9 cellular contexts compared by ENCODE assay signal in the genomic region with DNA sequence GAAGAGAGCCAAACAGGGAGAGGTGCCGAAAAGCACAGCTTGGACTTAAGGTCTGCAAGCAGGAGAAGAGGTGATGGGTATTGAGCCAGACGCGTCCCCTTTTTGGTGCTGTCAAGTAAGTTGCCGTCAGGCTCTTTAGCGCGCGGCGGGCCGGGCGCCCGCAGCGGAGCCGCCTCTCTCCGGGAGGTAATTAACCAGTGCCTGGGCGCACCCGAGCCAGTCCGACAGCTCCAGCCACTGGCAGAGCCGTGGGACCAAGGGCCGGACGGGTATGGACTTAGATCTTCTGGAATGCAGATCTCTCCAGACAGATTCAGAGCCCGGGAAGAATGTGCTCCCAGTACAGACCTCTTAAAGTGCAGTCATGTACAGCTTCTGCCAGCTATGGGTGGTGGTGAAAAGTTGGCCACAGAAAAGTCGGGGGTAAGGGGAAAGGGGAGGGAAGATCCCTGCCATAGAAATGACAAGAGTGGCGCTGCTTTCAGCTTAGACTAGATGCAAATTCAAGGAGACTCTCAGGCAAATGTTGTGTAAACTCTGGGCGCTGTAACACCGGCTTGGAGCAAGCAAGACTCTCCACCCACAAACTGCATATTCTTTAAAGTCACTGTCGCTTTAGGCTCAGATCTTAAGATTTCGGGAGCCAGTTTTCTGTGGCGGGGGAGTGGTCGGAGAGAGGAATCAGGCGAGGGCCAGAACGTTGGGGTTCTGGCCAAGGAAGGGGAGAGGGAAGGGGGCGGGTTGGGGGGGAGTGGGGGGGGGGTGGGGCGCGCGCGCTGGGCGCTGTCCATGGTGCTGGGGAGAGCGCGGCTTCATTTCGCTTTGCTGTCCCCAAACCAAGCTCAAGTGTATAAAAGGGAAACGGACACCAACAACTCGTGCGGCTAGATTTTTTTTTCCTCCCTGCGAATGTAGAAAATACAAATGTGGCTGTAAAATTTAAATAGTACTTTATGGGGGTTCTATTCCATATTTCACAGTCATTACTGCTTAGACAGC. TPM values are rescaled to one million over a fixed set of nuclear protein-coding genes. Genes with fewer than 3 reads are reported as not detected.
DNase-seq lines count a peak whose midpoint lies in the region; ATAC-seq and TF ChIP-seq lines count a peak whose summit lies in the region.
"Had no signal": no experiment of that assay in that cellular context is flagged by ENCODE, and none has a peak within 500 bp of the region (broad histone marks: within the 10 kb centered on the region; RNA-seq: fewer than 3 reads in every experiment).

No MANE protein-coding gene starts in this region.

- no peaks in the 10 kb centered on the region; the same call in 1 of the 2 replicates for H3K36me3 ChIP-seq in Panc1 (ENCODE audit: control insufficient read depth, insufficient read depth, low read length)
- H3K36me3 ChIP-seq in iPS-15b (ENCODE audit: control insufficient read depth, insufficient read depth, low read length): no peaks in the 10 kb centered on the region
- H3K36me3 ChIP-seq in skeletal muscle satellite cell (ENCODE audit: insufficient read depth, low read length): no peaks in the 10 kb centered on the region

- H3K9me3 ChIP-seq in Panc1 (ENCODE audit: control insufficient read depth, insufficient read depth, low read depth, low read length): no peaks in the 10 kb centered on the region
- no peaks in the 10 kb centered on the region for H3K9me3 ChIP-seq in iPS-15b (ENCODE audit: control insufficient read depth, insufficient read depth, low read length)
- no peaks in the 10 kb centered on the region for H3K9me3 ChIP-seq in skeletal muscle satellite cell (replicated peaks; ENCODE audit: low read length)

- no peak overlapping the region for H3K9ac ChIP-seq in iPS-15b (ENCODE audit: low read depth, low read length)
- H3K9ac ChIP-seq in skeletal muscle satellite cell (ENCODE audit: low read depth, low read length): no peak overlapping the region

- in situ Hi-C loops in Panc1 (cut with HindIII; ENCODE audit: low pct_unique_long_range_greater_than_20kb, low sequenced_read_pairs): loop anchor here (25.0 kb wide), 1 partner anchor 200 kb away; no protein-coding TSS in a partner anchor

- no peaks in the 10 kb centered on the region for H3K9me3 Mint-ChIP-seq in activated CD8-positive, alpha-beta memory T cell treated with anti-CD3 and anti-CD28 coated beads, Interleukin-2, amount 10 ng/mL, durations not matched to agents 7 days and 5 days (ENCODE audit: low read depth)

- intact Hi-C loops in Panc1 (cut with micrococcal nuclease; ENCODE audit: unreplicated experiment): loop anchor here (10.0 kb wide), 1 partner anchor 303 kb away; no protein-coding TSS in a partner anchor

- peaks cover 15% of the 10 kb centered on the region for H3K4me1 Mint-ChIP-seq in activated CD8-positive, alpha-beta memory T cell treated with anti-CD3 and anti-CD28 coated beads, Interleukin-2, amount 10 ng/mL, durations not matched to agents 7 days and 5 days

- DNase-seq in activated CD8-positive, alpha-beta memory T cell treated with anti-CD3 and anti-CD28 coated beads, Interleukin-2, amount 10 ng/mL, durations not matched to agents 7 days and 5 days: no peak
- DNase-seq in activated CD8-positive, alpha-beta memory T cell treated with anti-CD3 and anti-CD28 coated beads, Interleukin-2, amount 50 U/mL, for 4 hours: no peak
- DNase-seq in Panc1 (ENCODE audit: low read depth, low spot score): no peak
- DNase-seq in stimulated activated CD4-positive, alpha-beta T cell treated with anti-CD3 and anti-CD28 coated beads, Interleukin-2, amount 100 ng/mL, for 24 hours: no peak
- no peak for DNase-seq in activated naive CD4-positive, alpha-beta T cell (lab: John Stamatoyannopoulos, UW)
- DNase-seq: DND-41 had no signal

- H3K27me3 ChIP-seq in Panc1 (ENCODE audit: control insufficient read depth, insufficient read depth, low read length) (peaks cover 44% of the 10 kb centered on the region), iPS-15b (ENCODE audit: control insufficient read depth, insufficient read depth, low read length) (peaks cover 99% of the 10 kb centered on the region), skeletal muscle satellite cell (ENCODE audit: control insufficient read depth, insufficient read depth, low read length) (peaks cover 52% of the 10 kb centered on the region)

- H3K27me3 Mint-ChIP-seq in activated CD8-positive, alpha-beta memory T cell treated with anti-CD3 and anti-CD28 coated beads, Interleukin-2, amount 10 ng/mL, durations not matched to agents 7 days and 5 days: peaks cover 94% of the 10 kb centered on the region

- peak overlapping the region; percentile 27 for H3K27ac Mint-ChIP-seq in activated CD8-positive, alpha-beta memory T cell treated with anti-CD3 and anti-CD28 coated beads, Interleukin-2, amount 10 ng/mL, durations not matched to agents 7 days and 5 days

- TF ChIP-seq CTCF in Panc1 (IDR thresholded peaks at IDR 0.05): no peak

- BruUV-seq in Panc1 (replicated peaks; lab: Mats Ljungman, UMichigan): no TSS peak

- ATAC-seq in activated CD8-positive, alpha-beta memory T cell treated with anti-CD3 and anti-CD28 coated beads, Interleukin-2, amount 10 ng/mL, durations not matched to agents 7 days and 5 days: no peak
- ATAC-seq in Panc1: peak; percentile 78
- ATAC-seq in HG02870 (IDR thresholded peaks at IDR 0.05; ENCODE audit: unreplicated experiment): no peak

- no peak overlapping the region for H3K27ac ChIP-seq in Panc1 (ENCODE audit: low read length)

- CTCF ChIA-PET in activated CD8-positive, alpha-beta memory T cell treated with anti-CD3 and anti-CD28 coated beads, Interleukin-2, amount 10 ng/mL, durations not matched to agents 7 days and 5 days (lab: Charles Lee): interaction anchor here (1.0 to 1.4 kb wide), 4 partner anchors 9 to 38 kb away, joined by 3 to 6 read pairs (median 3); a partner anchor contains a TSS
- CTCF ChIA-PET in Panc1 (lab: Charles Lee): interaction anchor here (0.6 to 0.7 kb wide), 2 partner anchors 801 to 1391 kb away, joined by 3 to 5 read pairs; no protein-coding TSS in a partner anchor

- H3K4me2 ChIP-seq in skeletal muscle satellite cell (ENCODE audit: low read length): peak overlapping the region; percentile 79

- H3K4me1 ChIP-seq in Panc1 (ENCODE audit: control insufficient read depth, insufficient read depth, low read length): peaks cover 14% of the 10 kb centered on the region
- H3K4me1 ChIP-seq in iPS-15b (ENCODE audit: control insufficient read depth, insufficient read depth, low read length): peaks cover 15% of the 10 kb centered on the region
- peaks cover 18% of the 10 kb centered on the region for H3K4me1 ChIP-seq in skeletal muscle satellite cell (ENCODE audit: control insufficient read depth, insufficient read depth, low read length)

- peak overlapping the region; percentile 35 to 52 for H3K4me3 ChIP-seq in Panc1 (ENCODE audit: low read depth in 2 of 2, low read length in 2 of 2)
- H3K4me3 ChIP-seq in iPS-15b (ENCODE audit: low read depth, low read length): peak overlapping the region; percentile 41
- H3K4me3 ChIP-seq in skeletal muscle satellite cell (ENCODE audit: low read length): peak overlapping the region; percentile 63

- no peaks in the 10 kb centered on the region for H3K36me3 Mint-ChIP-seq in activated CD8-positive, alpha-beta memory T cell treated with anti-CD3 and anti-CD28 coated beads, Interleukin-2, amount 10 ng/mL, durations not matched to agents 7 days and 5 days

- no peak overlapping the region for H3K4me3 Mint-ChIP-seq in activated CD8-positive, alpha-beta memory T cell treated with anti-CD3 and anti-CD28 coated beads, Interleukin-2, amount 10 ng/mL, durations not matched to agents 7 days and 5 days

- POLR2A ChIA-PET in Panc1 (lab: Charles Lee): no interaction called here

RNA-seq across cellular contexts. Expression of a gene that starts 29.2 kb away (rescaled TPM):
- total RNA-seq in activated CD8-positive, alpha-beta memory T cell treated with anti-CD3 and anti-CD28 coated beads, Interleukin-2, amount 10 ng/mL, durations not matched to agents 7 days and 5 days: not detected
- 49.5 TPM for total RNA-seq in Panc1 (2021; ENCODE audit: unreplicated experiment)
- 115 TPM for polyA plus RNA-seq in Panc1 (2012; ENCODE audit: insufficient read length)
- 15.7 and 19.5 TPM in 2 replicates for total RNA-seq in skeletal muscle satellite cell (2012; rRNA removed)

RNA-seq across cellular contexts. Expression of a gene that starts 31.2 kb away (rescaled TPM):
- not detected for total RNA-seq in activated CD8-positive, alpha-beta memory T cell treated with anti-CD3 and anti-CD28 coated beads, Interleukin-2, amount 10 ng/mL, durations not matched to agents 7 days and 5 days
- total RNA-seq in Panc1 (2021; ENCODE audit: unreplicated experiment): 27.0 TPM
- 23.9 TPM for polyA plus RNA-seq in Panc1 (2012; ENCODE audit: insufficient read length)
- total RNA-seq in skeletal muscle satellite cell (2012; rRNA removed): 11.6 and 18.8 TPM in 2 replicates

Comparison
In these comparisons a context has a peak if more than half of its experiments do, and no peak if none do; other contexts are left out.
1. RNA of a gene that starts 29.2 kb away (total RNA-seq): 49.5 TPM in Panc1 (single experiment); not detected in activated CD8-positive, alpha-beta memory T cell treated with anti-CD3 and anti-CD28 coated beads, Interleukin-2, amount 10 ng/mL, durations not matched to agents 7 days and 5 days; every median in the first group is over 10 times any median in the second.
2. RNA of a gene that starts 31.2 kb away (total RNA-seq): 27.0 TPM in Panc1 (single experiment); not detected in activated CD8-positive, alpha-beta memory T cell treated with anti-CD3 and anti-CD28 coated beads, Interleukin-2, amount 10 ng/mL, durations not matched to agents 7 days and 5 days; every median in the first group is over 10 times any median in the second.
3. Peak in every context shown above with its lines, with median percentiles within 50 percentile points of each other: H3K4me3 ChIP-seq.